8 cellular contexts compared by ENCODE assay signal in the genomic region with DNA sequence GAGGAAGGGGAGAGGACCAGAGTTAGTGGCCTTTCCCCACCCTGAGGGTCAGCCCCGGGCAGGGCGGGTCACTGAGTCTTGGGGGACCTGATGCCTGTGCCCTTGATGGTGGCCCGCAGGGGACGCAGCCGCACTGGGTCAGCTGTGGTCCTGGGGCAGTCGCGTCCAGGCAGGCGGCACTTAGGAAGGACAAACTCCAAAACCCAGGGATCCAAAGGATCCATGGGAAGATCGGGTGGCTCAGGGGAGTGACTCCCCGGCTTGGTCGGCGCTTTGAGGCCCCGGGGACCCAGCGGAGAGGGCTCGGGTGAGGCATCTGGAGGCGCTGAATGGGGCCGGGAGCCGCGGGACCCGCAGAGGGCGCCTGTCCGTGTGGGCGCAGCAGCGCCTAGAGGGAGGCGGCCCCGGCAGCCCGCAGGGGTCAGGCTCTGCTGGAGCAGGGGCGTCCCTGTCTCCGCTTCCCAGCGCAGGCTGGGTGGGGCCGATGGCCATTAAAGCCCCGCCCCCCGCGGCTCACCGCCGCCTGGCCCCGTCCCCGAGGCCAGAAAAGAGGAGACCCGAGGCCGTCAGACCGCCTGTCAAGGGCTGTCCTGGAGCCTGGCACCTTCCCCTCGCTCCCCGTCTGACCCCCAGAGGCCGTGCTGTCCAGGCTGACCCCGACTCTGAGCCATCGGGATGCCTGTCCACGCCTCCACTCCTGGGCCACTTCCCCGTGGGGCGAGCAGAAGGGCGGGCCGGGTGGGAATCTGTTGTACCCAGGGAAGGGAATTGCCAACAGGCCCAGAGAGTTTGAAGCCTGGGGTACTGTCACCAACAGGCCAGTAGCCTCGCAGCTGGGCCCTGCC. TPM values are rescaled to one million over a fixed set of nuclear protein-coding genes. Genes with fewer than 3 reads are reported as not detected.
DNase-seq lines count a peak whose midpoint lies in the region; ATAC-seq and TF ChIP-seq lines count a peak whose summit lies in the region.

No MANE protein-coding gene starts in this region.

- no peaks in the 10 kb centered on the region for H4K20me1 ChIP-seq in neural progenitor cell (ENCODE audit: low read depth)

- H3K79me2 ChIP-seq in neural progenitor cell (ENCODE audit: low read depth) = no peaks in the 10 kb centered on the region

- TF ChIP-seq CTCF in fibroblast of pulmonary artery (IDR thresholded peaks at IDR 0.05; ENCODE audit: low read length, missing control alignments) (peak; percentile 3), neural progenitor cell (IDR thresholded peaks at IDR 0.05) (peak; percentile 51)

- H3K27ac ChIP-seq in neural progenitor cell = no peak overlapping the region

- H3F3A ChIP-seq in neural progenitor cell (ENCODE audit: low read depth) = peaks cover 9% of the 10 kb centered on the region

- H3K4me3 ChIP-seq in fibroblast of pulmonary artery (replicated peaks; ENCODE audit: low read depth, low read length) (no peak overlapping the region), neural progenitor cell (peak overlapping the region; percentile 34)

- H3K27ac Mint-ChIP-seq in neural progenitor cell = no peak overlapping the region

- no peak overlapping the region for H3K4me3 Mint-ChIP-seq in neural progenitor cell

- no peaks in the 10 kb centered on the region for H3K9me3 ChIP-seq in neural progenitor cell (ENCODE audit: low read depth)

- ATAC-seq in GM19043 (IDR thresholded peaks at IDR 0.05; ENCODE audit: low read depth, unreplicated experiment) (peak; percentile 55), HG03354 (IDR thresholded peaks at IDR 0.05; ENCODE audit: poor library complexity, severe bottlenecking, unreplicated experiment) (no peak)

- H3K9ac ChIP-seq in neural progenitor cell = no peak overlapping the region

- no peaks in the 10 kb centered on the region for H3K36me3 ChIP-seq in neural progenitor cell

- peaks cover 24% of the 10 kb centered on the region for H3K27me3 ChIP-seq in neural progenitor cell

- H3K36me3 Mint-ChIP-seq in neural progenitor cell = no peaks in the 10 kb centered on the region

- peak overlapping the region; percentile 75 for H3K4me2 ChIP-seq in neural progenitor cell

- peak overlapping the region; percentile 86 for H2AFZ ChIP-seq in neural progenitor cell (replicated peaks)

- intact Hi-C loops in posterior cingulate gyrus (cut with DNase I) = no loop called here

- DNase-seq in activated CD4-positive, alpha-beta T cell treated with anti-CD3 and anti-CD28 coated beads, Interleukin-2, amount 50 U/mL, for 48 hours = peak; percentile 30 to 33
- DNase-seq in fibroblast of pulmonary artery (ENCODE audit: low read depth) (peak; percentile 36), neural progenitor cell (ENCODE audit: low spot score) (peak; percentile 86), NCI-H1092 (lab: John Stamatoyannopoulos, UW) (no peak), posterior cingulate gyrus (no peak), NCI-H2171 (lab: John Stamatoyannopoulos, UW) (no peak)

- peaks cover 28% of the 10 kb centered on the region for H3K4me1 Mint-ChIP-seq in neural progenitor cell

- peaks cover 13% of the 10 kb centered on the region for H3K4me1 ChIP-seq in neural progenitor cell

- peaks cover 9% of the 10 kb centered on the region for H3K27me3 Mint-ChIP-seq in neural progenitor cell (ENCODE audit: insufficient read depth, low read depth)

- no peaks in the 10 kb centered on the region for H3K9me3 Mint-ChIP-seq in neural progenitor cell

RNA-seq across cellular contexts. Expression of a gene that starts 17.4 kb away (rescaled TPM):
- not detected in 2 replicates for total RNA-seq in neural progenitor cell (ENCODE audit: low replicate concordance)

RNA-seq across cellular contexts. Expression of a gene that starts 18.8 kb away (rescaled TPM):
- total RNA-seq in neural progenitor cell (ENCODE audit: low replicate concordance) = 30.5 and 50.2 TPM in 2 replicates

RNA-seq across cellular contexts. Expression of a gene that starts 27.8 kb away (rescaled TPM):
- 32.7 and 42.1 TPM in 2 replicates for total RNA-seq in neural progenitor cell (ENCODE audit: low replicate concordance)

RNA-seq across cellular contexts. Expression of a gene that starts 40.0 kb away (rescaled TPM):
- total RNA-seq in neural progenitor cell (ENCODE audit: low replicate concordance) = 0.56 TPM in 1 of 2 replicates, not detected in the other

RNA-seq across cellular contexts. Expression of a gene that starts 52.6 kb away (rescaled TPM):
- 15.0 and 36.1 TPM in 2 replicates for total RNA-seq in neural progenitor cell (ENCODE audit: low replicate concordance)

Comparison
In these comparisons a context has a peak if more than half of its experiments do, and no peak if none do; other contexts are left out.
1. DNase-seq: peak in activated CD4-positive, alpha-beta T cell treated with anti-CD3 and anti-CD28 coated beads, Interleukin-2, amount 50 U/mL, for 48 hours (2 of 2), fibroblast of pulmonary artery (single experiment) and neural progenitor cell (single experiment); none in NCI-H1092 (single experiment), posterior cingulate gyrus (0 of 10) and NCI-H2171 (single experiment).